ENCODE assay signal across 19 cellular contexts in the genomic region with DNA sequence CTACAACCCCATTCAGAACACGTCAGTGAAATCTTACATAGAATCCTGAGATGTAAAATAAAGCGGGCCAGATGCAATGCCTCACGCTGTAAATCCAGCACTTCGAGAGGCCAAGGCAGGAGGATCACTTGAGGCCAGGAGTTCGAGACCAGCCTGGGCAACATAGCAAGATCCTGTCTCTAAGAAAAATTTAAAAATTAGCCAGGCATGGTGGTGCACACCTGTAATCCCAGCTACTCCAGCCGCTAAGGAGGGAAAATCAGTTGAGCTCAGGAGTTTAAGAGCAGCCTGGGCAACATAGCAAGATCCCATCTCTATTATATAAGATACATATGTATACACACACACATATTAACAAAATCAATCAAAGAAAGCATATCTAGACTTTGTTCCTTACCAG. TPM values are rescaled to one million over a fixed set of nuclear protein-coding genes. Genes with fewer than 3 reads are reported as not detected.
DNase-seq lines count a peak whose midpoint lies in the region; ATAC-seq and TF ChIP-seq lines count a peak whose summit lies in the region.
"Had no signal": no experiment of that assay in that cellular context is flagged by ENCODE, and none has a peak within 500 bp of the region (broad histone marks: within the 10 kb centered on the region; RNA-seq: fewer than 3 reads in every experiment).

No MANE protein-coding gene starts in this region.

- no peaks in the 10 kb centered on the region for H3K9me3 ChIP-seq in HEK293 (ENCODE audit: control insufficient read depth, insufficient read depth, low read depth, low read length)
- peaks cover 9% of the 10 kb centered on the region; the same call in 1 of the 2 replicates for H3K9me3 ChIP-seq in Panc1 (ENCODE audit: control insufficient read depth, insufficient read depth, low read depth, low read length)
- H3K9me3 ChIP-seq: A549, Caco-2 had no signal

- H3K4me3 Mint-ChIP-seq in activated T-cell treated with anti-CD3 and anti-CD28 coated beads, Interleukin-2, amount 50 U/mL, for 24 hours: no peak overlapping the region
- no peak overlapping the region for H3K4me3 Mint-ChIP-seq in activated T-cell treated with anti-CD3 and anti-CD28 coated beads, Interleukin-2, amount 50 U/mL, for 4 hours
- H3K4me3 Mint-ChIP-seq in activated naive CD8-positive, alpha-beta T cell treated with anti-CD3 and anti-CD28 coated beads, Interleukin-2, amount 50 U/mL, for 24 hours: no peak overlapping the region
- H3K4me3 Mint-ChIP-seq: B cell; CD4-positive, alpha-beta T cell; CD8-positive, alpha-beta T cell had no signal

- H3K4me1 Mint-ChIP-seq in activated T-cell treated with anti-CD3 and anti-CD28 coated beads, Interleukin-2, amount 50 U/mL, for 24 hours (ENCODE audit: low read depth): peaks cover 8% of the 10 kb centered on the region
- peaks cover 4% of the 10 kb centered on the region for H3K4me1 Mint-ChIP-seq in activated T-cell treated with anti-CD3 and anti-CD28 coated beads, Interleukin-2, amount 50 U/mL, for 4 hours (ENCODE audit: low read depth)
- H3K4me1 Mint-ChIP-seq in activated naive CD8-positive, alpha-beta T cell treated with anti-CD3 and anti-CD28 coated beads, Interleukin-2, amount 50 U/mL, for 24 hours: peaks cover 4% of the 10 kb centered on the region

- H3K4me3 ChIP-seq in HEK293 (ENCODE audit: low read depth, low read length) (no peak overlapping the region), Panc1 (ENCODE audit: low read depth in 2 of 2, low read length in 2 of 2) (no peak overlapping the region)
- H3K4me3 ChIP-seq: A549; BLaER1 treated with 17β-estradiol and CSF1 and Interleukin-3, amounts not matched to agents 10 nM and 100 nM; GM12878 had no signal

- H3K27ac ChIP-seq in HEK293 (ENCODE audit: extremely low read depth, low read depth, low read length) (no peak overlapping the region), Panc1 (ENCODE audit: low read length) (no peak overlapping the region)
- H3K27ac ChIP-seq: 22Rv1; A549; BLaER1 treated with 17β-estradiol and CSF1 and Interleukin-3, amounts not matched to agents 10 nM and 100 nM; C4-2B had no signal

- no peaks in the 10 kb centered on the region for H3K27me3 ChIP-seq in Panc1 (ENCODE audit: control insufficient read depth, insufficient read depth, low read length)
- H3K27me3 ChIP-seq: BLaER1 treated with 17β-estradiol and CSF1 and Interleukin-3, amounts not matched to agents 10 nM and 100 nM had no signal

- no peak for ATAC-seq in activated T-cell treated with anti-CD3 and anti-CD28 coated beads, Interleukin-2, amount 50 U/mL, for 4 hours
- ATAC-seq in Panc1: no peak
- no peak for ATAC-seq in GM18870 (IDR thresholded peaks at IDR 0.05; ENCODE audit: unreplicated experiment)
- no peak for ATAC-seq in activated naive CD8-positive, alpha-beta T cell treated with anti-CD3 and anti-CD28 coated beads, Interleukin-2, amount 50 U/mL, for 24 hours
- ATAC-seq: A549; CD8-positive, alpha-beta T cell; GM12878 had no signal

- no peak for TF ChIP-seq CTCF in HEK293 (tag by site-specific recombination; IDR thresholded peaks at IDR 0.05)
- TF ChIP-seq CTCF in Panc1 (IDR thresholded peaks at IDR 0.05): no peak

- H3K36me3 Mint-ChIP-seq in activated T-cell treated with anti-CD3 and anti-CD28 coated beads, Interleukin-2, amount 50 U/mL, for 24 hours (ENCODE audit: low read depth): peaks cover 72% of the 10 kb centered on the region
- peaks cover 25% of the 10 kb centered on the region for H3K36me3 Mint-ChIP-seq in activated T-cell treated with anti-CD3 and anti-CD28 coated beads, Interleukin-2, amount 50 U/mL, for 4 hours (ENCODE audit: insufficient read depth)
- peaks cover 25% of the 10 kb centered on the region for H3K36me3 Mint-ChIP-seq in activated naive CD8-positive, alpha-beta T cell treated with anti-CD3 and anti-CD28 coated beads, Interleukin-2, amount 50 U/mL, for 24 hours (ENCODE audit: low read depth)

- CTCF ChIA-PET in HEK293 (lab: Yijun Ruan, JAX): no interaction called here
- CTCF ChIA-PET in Panc1 (lab: Charles Lee): no interaction called here

- DNase-seq in activated T-cell treated with anti-CD3 and anti-CD28 coated beads, Interleukin-2, amount 50 U/mL, for 24 hours: no peak
- no peak for DNase-seq in activated T-cell treated with anti-CD3 and anti-CD28 coated beads, Interleukin-2, amount 50 U/mL, for 4 hours
- no peak for DNase-seq in Panc1 (ENCODE audit: low read depth, low spot score)
- no peak for DNase-seq in activated naive CD8-positive, alpha-beta T cell treated with anti-CD3 and anti-CD28 coated beads, Interleukin-2, amount 50 U/mL, for 24 hours
- DNase-seq: AML-193; Caco-2; Calu3; CD4-positive, alpha-beta T cell; CD8-positive, alpha-beta T cell; DMS79 treated with DMSO at 0.1 percent for 48 hours; GF-D8 had no signal

- H3K27ac Mint-ChIP-seq in activated T-cell treated with anti-CD3 and anti-CD28 coated beads, Interleukin-2, amount 50 U/mL, for 24 hours: peak overlapping the region; percentile 8
- H3K27ac Mint-ChIP-seq in activated naive CD8-positive, alpha-beta T cell treated with anti-CD3 and anti-CD28 coated beads, Interleukin-2, amount 50 U/mL, for 24 hours: no peak overlapping the region
- H3K27ac Mint-ChIP-seq: B cell; CD4-positive, alpha-beta T cell; CD8-positive, alpha-beta T cell had no signal

- intact Hi-C loops in Panc1 (cut with micrococcal nuclease; ENCODE audit: unreplicated experiment): no loop called here

- no peaks in the 10 kb centered on the region for H3K9me3 Mint-ChIP-seq in activated T-cell treated with anti-CD3 and anti-CD28 coated beads, Interleukin-2, amount 50 U/mL, for 24 hours
- H3K9me3 Mint-ChIP-seq in activated T-cell treated with anti-CD3 and anti-CD28 coated beads, Interleukin-2, amount 50 U/mL, for 4 hours: no peaks in the 10 kb centered on the region
- no peaks in the 10 kb centered on the region for H3K9me3 Mint-ChIP-seq in activated naive CD8-positive, alpha-beta T cell treated with anti-CD3 and anti-CD28 coated beads, Interleukin-2, amount 50 U/mL, for 24 hours
- H3K9me3 Mint-ChIP-seq: CD4-positive, alpha-beta T cell; CD8-positive, alpha-beta T cell had no signal

- POLR2A ChIA-PET in HEK293 (lab: Yijun Ruan, JAX) (no interaction called here), Panc1 (lab: Charles Lee) (no interaction called here)

- H3K36me3 ChIP-seq in HEK293 (ENCODE audit: control insufficient read depth in 2 of 2, insufficient read depth in 1 of 2, low read length in 2 of 2) (peaks cover 24 to 74% of the 10 kb centered on the region in 2 experiments; a peak in 2 of 3 replicates), Panc1 (ENCODE audit: control insufficient read depth, insufficient read depth, low read length) (no peaks in the 10 kb centered on the region)

- H3K4me1 ChIP-seq in HEK293 (ENCODE audit: control insufficient read depth, insufficient read depth, low read length) (no peaks in the 10 kb centered on the region), Panc1 (ENCODE audit: control insufficient read depth, insufficient read depth, low read length) (no peaks in the 10 kb centered on the region)
- H3K4me1 ChIP-seq: A549, Caco-2 had no signal

- TSS peak; percentile 63 for BruUV-seq in Panc1 (replicated peaks; lab: Mats Ljungman, UMichigan)

- in situ Hi-C loops in Panc1 (cut with HindIII; ENCODE audit: low pct_unique_long_range_greater_than_20kb, low sequenced_read_pairs): no loop called here

- H3K27me3 Mint-ChIP-seq in activated T-cell treated with anti-CD3 and anti-CD28 coated beads, Interleukin-2, amount 50 U/mL, for 24 hours: no peaks in the 10 kb centered on the region
- no peaks in the 10 kb centered on the region for H3K27me3 Mint-ChIP-seq in activated T-cell treated with anti-CD3 and anti-CD28 coated beads, Interleukin-2, amount 50 U/mL, for 4 hours (ENCODE audit: low read depth)
- H3K27me3 Mint-ChIP-seq in activated naive CD8-positive, alpha-beta T cell treated with anti-CD3 and anti-CD28 coated beads, Interleukin-2, amount 50 U/mL, for 24 hours: no peaks in the 10 kb centered on the region
- H3K27me3 Mint-ChIP-seq: B cell; CD4-positive, alpha-beta T cell had no signal

TF ChIP-seq in HEK293, 187 proteins besides CTCF, POLR2A, EP300 and RAD21:
- TF ChIP-seq, protein P1, sequence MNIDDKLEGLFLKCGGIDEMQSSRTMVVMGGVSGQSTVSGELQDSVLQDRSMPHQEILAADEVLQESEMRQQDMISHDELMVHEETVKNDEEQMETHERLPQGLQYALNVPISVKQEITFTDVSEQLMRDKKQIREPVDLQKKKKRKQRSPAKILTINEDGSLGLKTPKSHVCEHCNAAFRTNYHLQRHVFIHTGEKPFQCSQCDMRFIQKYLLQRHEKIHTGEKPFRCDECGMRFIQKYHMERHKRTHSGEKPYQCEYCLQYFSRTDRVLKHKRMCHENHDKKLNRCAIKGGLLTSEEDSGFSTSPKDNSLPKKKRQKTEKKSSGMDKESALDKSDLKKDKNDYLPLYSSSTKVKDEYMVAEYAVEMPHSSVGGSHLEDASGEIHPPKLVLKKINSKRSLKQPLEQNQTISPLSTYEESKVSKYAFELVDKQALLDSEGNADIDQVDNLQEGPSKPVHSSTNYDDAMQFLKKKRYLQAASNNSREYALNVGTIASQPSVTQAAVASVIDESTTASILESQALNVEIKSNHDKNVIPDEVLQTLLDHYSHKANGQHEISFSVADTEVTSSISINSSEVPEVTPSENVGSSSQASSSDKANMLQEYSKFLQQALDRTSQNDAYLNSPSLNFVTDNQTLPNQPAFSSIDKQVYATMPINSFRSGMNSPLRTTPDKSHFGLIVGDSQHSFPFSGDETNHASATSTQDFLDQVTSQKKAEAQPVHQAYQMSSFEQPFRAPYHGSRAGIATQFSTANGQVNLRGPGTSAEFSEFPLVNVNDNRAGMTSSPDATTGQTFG (tag by site-specific recombination; IDR thresholded peaks at IDR 0.05; ENCODE audit: borderline replicate concordance): no peak
- TF ChIP-seq ZNF121 (tag by site-specific recombination; IDR thresholded peaks at IDR 0.05): peak; percentile 65
- no peak for TF ChIP-seq ZBTB1 (tag by site-specific recombination; IDR thresholded peaks at IDR 0.05)

RNA-seq across cellular contexts. Expression of a gene that starts 41.2 kb away (rescaled TPM):
- total RNA-seq in activated T-cell treated with anti-CD3 and anti-CD28 coated beads, Interleukin-2, amount 50 U/mL, for 4 hours: 1 to 10 TPM in 1 of 3 donors, under 1 TPM in 2; 0.76 to 1.1 (median 0.90) TPM
- total RNA-seq in Panc1 (2021; ENCODE audit: unreplicated experiment): 2.9 TPM
- 8.1 TPM for polyA plus RNA-seq in Panc1 (2012; ENCODE audit: insufficient read length)
- total RNA-seq: CD4-positive, alpha-beta T cell; CD8-positive, alpha-beta T cell had no signal
